10 cellular contexts compared by ENCODE assay signal in the genomic region with DNA sequence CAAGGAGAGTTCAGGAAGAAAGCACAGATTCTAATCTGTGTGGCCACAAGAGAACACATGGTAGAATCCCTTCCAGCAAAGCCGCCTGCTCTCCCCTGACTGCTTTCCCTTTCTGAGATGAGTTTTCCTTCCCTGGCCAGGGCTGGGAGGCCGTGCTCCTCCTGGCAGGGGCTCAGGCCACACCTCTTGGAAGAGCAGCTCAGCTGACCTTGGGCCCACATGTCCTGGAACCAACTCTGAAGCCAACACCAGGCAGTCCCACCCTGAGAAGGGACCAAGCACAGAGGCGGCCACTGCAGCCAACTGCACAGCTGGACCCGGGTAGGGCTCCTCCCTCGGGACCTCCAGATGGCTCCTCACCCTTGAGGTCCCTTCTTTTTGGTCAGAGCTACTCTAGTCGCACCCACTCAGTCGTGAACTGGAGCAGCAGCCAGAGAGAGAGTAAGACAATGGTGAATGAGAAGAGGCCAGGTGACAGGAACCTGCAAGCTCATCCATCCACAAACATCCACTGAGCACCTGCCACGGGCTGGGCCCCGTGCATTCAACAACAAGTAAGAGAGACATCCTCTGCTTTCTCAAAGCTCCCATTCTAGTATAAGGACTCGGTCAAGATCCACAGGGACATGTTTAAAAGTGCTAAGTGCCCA. TPM values are rescaled to one million over a fixed set of nuclear protein-coding genes. Genes with fewer than 3 reads are reported as not detected.
DNase-seq lines count a peak whose midpoint lies in the region; ATAC-seq and TF ChIP-seq lines count a peak whose summit lies in the region.
"Had no signal": no experiment of that assay in that cellular context is flagged by ENCODE, and none has a peak within 500 bp of the region (broad histone marks: within the 10 kb centered on the region; RNA-seq: fewer than 3 reads in every experiment).

No MANE protein-coding gene starts in this region.

- ATAC-seq in omental fat pad (ENCODE audit: low FRiP score) (peak; percentile 37), esophagus mucosa (no peak), GM18867 (IDR thresholded peaks at IDR 0.05; ENCODE audit: unreplicated experiment) (no peak)

- DNase-seq in SHP77 (lab: John Stamatoyannopoulos, UW) (peak; percentile 48 to 65), fibroblast of the conjunctiva (ENCODE audit: low read depth) (peak; percentile 43), omental fat pad (ENCODE audit: low spot score) (no peak), OCI-M1 (lab: John Stamatoyannopoulos, UW) (no peak), HPDE6-E6E7 (ENCODE audit: extremely low spot score) (no peak)
- DNase-seq: activated gamma-delta T cell treated with Interleukin-2 at 50 U/mL for 16 hours, NCI-H526 had no signal

- no peak for TF ChIP-seq CTCF in C4-2B (conservative IDR thresholded peaks at IDR 0.05)
- no peak for TF ChIP-seq CTCF in omental fat pad (IDR thresholded peaks at IDR 0.05)

- peak overlapping the region; percentile 8 for H3K27ac ChIP-seq in C4-2B

RNA-seq across cellular contexts. Expression of gene FAM53B, which starts 40.3 kb away (rescaled TPM):
- total RNA-seq in omental fat pad, result 10 to 100 TPM; 21.9 to 42.6 (median 32.2) TPM
- total RNA-seq in esophagus mucosa, result 24.9 TPM

Comparison
In these comparisons a context has a peak if more than half of its experiments do, and no peak if none do; other contexts are left out.
1. DNase-seq: peak in SHP77 (2 of 2) and fibroblast of the conjunctiva (single experiment); none in omental fat pad (single experiment), OCI-M1 (single experiment) and HPDE6-E6E7 (single experiment).